Comparison of ENCODE assay signal across 1 cellular context in the genomic region with DNA sequence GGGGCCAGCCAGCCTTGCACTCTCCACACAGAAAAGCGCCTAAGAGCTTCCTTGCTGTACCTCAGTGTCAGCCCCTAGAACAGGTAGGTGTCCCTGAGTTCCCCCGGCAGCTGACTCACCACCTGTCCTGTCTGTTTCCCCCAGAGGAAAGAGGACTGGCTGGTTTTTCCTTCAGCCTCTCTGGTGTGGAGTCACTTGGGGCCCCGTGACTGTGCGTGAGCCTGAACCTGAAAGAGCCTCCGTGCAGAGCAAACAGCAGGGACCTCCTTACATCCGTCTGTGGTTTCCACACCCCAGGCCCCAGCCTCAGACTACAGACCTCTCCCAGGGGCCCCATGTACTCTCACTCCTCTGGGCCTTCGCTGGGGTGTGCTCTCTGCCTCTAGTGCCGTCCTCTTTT.
TF ChIP-seq lines count a peak whose summit lies in the region.

No MANE protein-coding gene starts in this region.

TF ChIP-seq in GM23338, 12 proteins besides CTCF, POLR2A, EP300 and RAD21 (continued from another document):
- TF ChIP-seq, protein P1, sequence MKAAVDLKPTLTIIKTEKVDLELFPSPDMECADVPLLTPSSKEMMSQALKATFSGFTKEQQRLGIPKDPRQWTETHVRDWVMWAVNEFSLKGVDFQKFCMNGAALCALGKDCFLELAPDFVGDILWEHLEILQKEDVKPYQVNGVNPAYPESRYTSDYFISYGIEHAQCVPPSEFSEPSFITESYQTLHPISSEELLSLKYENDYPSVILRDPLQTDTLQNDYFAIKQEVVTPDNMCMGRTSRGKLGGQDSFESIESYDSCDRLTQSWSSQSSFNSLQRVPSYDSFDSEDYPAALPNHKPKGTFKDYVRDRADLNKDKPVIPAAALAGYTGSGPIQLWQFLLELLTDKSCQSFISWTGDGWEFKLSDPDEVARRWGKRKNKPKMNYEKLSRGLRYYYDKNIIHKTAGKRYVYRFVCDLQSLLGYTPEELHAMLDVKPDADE (IDR thresholded peaks at IDR 0.05), result no peak
- TF ChIP-seq NANOG (IDR thresholded peaks at IDR 0.05; ENCODE audit: borderline replicate concordance), result no peak
- TF ChIP-seq EZH2 (IDR thresholded peaks at IDR 0.05; ENCODE audit: low read depth, unreplicated experiment), result no peak
- no peak for TF ChIP-seq EZH2phosphoT487 (IDR thresholded peaks at IDR 0.05; ENCODE audit: unreplicated experiment)
- TF ChIP-seq STAT1 (IDR thresholded peaks at IDR 0.05; ENCODE audit: unreplicated experiment), result no peak
- no peak for TF ChIP-seq POLR2AphosphoS5 (IDR thresholded peaks at IDR 0.05; ENCODE audit: low read depth)
- TF ChIP-seq ZNF331 (CRISPR knock-in tag; IDR thresholded peaks at IDR 0.05; ENCODE audit: low read depth), result no peak
- TF ChIP-seq ZNF114 (CRISPR knock-in tag; IDR thresholded peaks at IDR 0.05), result no peak
- TF ChIP-seq JUNB (IDR thresholded peaks at IDR 0.05; ENCODE audit: unreplicated experiment), result no peak
- no peak for TF ChIP-seq CREB1 (CRISPR knock-in tag; IDR thresholded peaks at IDR 0.05; ENCODE audit: low read depth)
- TF ChIP-seq, protein P2, sequence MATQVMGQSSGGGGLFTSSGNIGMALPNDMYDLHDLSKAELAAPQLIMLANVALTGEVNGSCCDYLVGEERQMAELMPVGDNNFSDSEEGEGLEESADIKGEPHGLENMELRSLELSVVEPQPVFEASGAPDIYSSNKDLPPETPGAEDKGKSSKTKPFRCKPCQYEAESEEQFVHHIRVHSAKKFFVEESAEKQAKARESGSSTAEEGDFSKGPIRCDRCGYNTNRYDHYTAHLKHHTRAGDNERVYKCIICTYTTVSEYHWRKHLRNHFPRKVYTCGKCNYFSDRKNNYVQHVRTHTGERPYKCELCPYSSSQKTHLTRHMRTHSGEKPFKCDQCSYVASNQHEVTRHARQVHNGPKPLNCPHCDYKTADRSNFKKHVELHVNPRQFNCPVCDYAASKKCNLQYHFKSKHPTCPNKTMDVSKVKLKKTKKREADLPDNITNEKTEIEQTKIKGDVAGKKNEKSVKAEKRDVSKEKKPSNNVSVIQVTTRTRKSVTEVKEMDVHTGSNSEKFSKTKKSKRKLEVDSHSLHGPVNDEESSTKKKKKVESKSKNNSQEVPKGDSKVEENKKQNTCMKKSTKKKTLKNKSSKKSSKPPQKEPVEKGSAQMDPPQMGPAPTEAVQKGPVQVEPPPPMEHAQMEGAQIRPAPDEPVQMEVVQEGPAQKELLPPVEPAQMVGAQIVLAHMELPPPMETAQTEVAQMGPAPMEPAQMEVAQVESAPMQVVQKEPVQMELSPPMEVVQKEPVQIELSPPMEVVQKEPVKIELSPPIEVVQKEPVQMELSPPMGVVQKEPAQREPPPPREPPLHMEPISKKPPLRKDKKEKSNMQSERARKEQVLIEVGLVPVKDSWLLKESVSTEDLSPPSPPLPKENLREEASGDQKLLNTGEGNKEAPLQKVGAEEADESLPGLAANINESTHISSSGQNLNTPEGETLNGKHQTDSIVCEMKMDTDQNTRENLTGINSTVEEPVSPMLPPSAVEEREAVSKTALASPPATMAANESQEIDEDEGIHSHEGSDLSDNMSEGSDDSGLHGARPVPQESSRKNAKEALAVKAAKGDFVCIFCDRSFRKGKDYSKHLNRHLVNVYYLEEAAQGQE (IDR thresholded peaks at IDR 0.05; ENCODE audit: unreplicated experiment), result no peak
